Comparison of ENCODE assay signal across 8 cellular contexts in the genomic region with DNA sequence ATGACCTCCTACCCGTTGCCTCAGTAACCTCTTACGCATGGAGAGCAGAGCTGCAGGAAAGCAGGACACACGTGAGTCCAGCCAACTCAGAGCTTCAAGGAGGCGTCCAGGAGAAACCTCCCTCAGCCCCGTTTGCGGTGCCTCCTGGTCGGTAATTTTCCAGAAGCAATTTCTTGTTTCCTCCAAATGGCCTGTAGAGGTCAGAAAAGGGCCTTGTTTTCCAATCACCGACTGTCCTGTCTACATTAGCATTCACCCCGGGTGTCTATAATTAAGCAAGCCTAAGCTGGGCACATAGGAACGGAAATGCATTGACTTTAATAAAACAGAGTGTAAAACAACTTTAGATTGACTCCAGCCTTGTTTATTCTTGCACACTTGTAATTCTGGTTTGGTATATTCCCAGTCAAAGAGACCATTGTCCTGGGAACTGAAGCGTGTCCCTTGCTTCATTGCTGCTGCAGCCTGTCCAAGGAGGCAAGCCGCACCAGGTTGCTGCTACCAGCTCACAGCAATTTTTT.
DNase-seq lines count a peak whose midpoint lies in the region; TF ChIP-seq lines count a peak whose summit lies in the region.

No MANE protein-coding gene starts in this region.

- DNase-seq in COR-L47 (lab: John Stamatoyannopoulos, UW), result peak; percentile 29
- peak; percentile 1 for DNase-seq in KG1 (lab: John Stamatoyannopoulos, UW)
- peak; percentile 63 for DNase-seq in SKM-1 treated with dmso at 0.1 percent for 144 hours (lab: John Stamatoyannopoulos, UW; ENCODE audit: unreplicated experiment)
- peak; percentile 68 for DNase-seq in glomerular visceral epithelial cell (ENCODE audit: extremely low spot score)
- peak; percentile 28 for DNase-seq in retinal pigment epithelial cell (ENCODE audit: low read depth)
- no peak for DNase-seq in effector CD4-positive, alpha-beta T cell
- no peak for DNase-seq in NCI-H2029 treated with DMSO at 0.1 percent for 48 hours (lab: John Stamatoyannopoulos, UW)
- DNase-seq in HCEC 1CT, result no peak

- H3K4me3 ChIP-seq in retinal pigment epithelial cell (ENCODE audit: low read length), result no peak overlapping the region

- TF ChIP-seq CTCF in retinal pigment epithelial cell (conservative IDR thresholded peaks at IDR 0.05; ENCODE audit: low read depth, low read length), result peak; percentile 64

Comparison
In these comparisons a context has a peak if more than half of its experiments do, and no peak if none do; other contexts are left out.
1. DNase-seq: peak in COR-L47 (single experiment), KG1 (single experiment), SKM-1 treated with dmso at 0.1 percent for 144 hours (single experiment), glomerular visceral epithelial cell (single experiment) and retinal pigment epithelial cell (single experiment); none in effector CD4-positive, alpha-beta T cell (single experiment), NCI-H2029 treated with DMSO at 0.1 percent for 48 hours (single experiment) and HCEC 1CT (single experiment).